Comparison of ENCODE assay signal across 11 cellular contexts in the genomic region with DNA sequence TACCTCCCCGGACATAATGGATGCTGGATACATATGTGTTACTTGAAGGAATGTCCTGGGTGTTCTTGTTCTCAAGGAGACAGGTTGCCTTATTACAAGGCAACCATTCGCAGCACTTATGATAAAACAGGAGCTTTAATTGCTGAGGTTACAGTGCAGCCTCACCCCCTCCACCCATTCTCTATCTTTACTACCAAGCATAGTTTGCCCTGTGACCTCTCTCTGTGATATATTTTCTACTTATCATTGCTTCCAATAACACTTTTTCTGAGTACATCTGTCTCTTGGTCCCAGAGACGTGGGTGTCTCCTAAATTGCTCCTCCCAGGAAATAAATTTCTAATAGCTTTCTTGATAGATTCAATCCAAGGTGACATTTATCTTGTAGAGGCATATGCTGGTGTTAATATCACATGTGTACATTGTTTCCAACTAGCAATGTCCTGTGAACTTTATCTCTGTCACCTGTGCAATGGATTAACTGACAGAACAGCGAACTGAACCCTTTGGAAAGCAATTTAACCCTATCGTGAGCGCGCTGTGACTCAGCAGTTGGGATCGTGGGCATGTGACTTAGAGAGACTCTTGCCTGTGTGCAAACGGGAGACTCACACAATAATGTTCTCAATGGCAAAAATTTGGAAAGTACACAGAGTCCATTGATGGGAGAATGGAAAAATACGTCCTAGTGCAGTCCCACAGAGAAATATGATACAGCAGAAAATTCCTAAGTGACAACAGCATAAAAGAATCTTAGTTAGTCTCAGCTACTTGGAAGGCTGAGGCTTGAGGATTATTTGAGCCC. TPM values are rescaled to one million over a fixed set of nuclear protein-coding genes. Genes with fewer than 3 reads are reported as not detected.
DNase-seq lines count a peak whose midpoint lies in the region; ATAC-seq and TF ChIP-seq lines count a peak whose summit lies in the region.
"Had no signal": no experiment of that assay in that cellular context is flagged by ENCODE, and none has a peak within 500 bp of the region (broad histone marks: within the 10 kb centered on the region; RNA-seq: fewer than 3 reads in every experiment).

No MANE protein-coding gene starts in this region.

- H3K4me3 ChIP-seq in Panc1 (ENCODE audit: low read depth in 2 of 2, low read length in 2 of 2) (peak overlapping the region; percentile 5 to 28; a peak in 2 of 4 replicates), esophagus (ENCODE audit: low read depth in 1 of 2, low read length in 2 of 2) (no peak overlapping the region)
- no peak overlapping the region for H3K4me3 ChIP-seq in effector memory CD4-positive, alpha-beta T cell (ENCODE audit: insufficient read depth, low read depth, low read length, poor library complexity, severe bottlenecking)

- H3K36me3 Mint-ChIP-seq in progenitor cell of endocrine pancreas (ENCODE audit: insufficient read depth) = no peaks in the 10 kb centered on the region
- H3K36me3 Mint-ChIP-seq: activated CD4-positive, alpha-beta memory T cell treated with anti-CD3 and anti-CD28 coated beads for 36 hours; mesothelial cell of epicardium had no signal

- H3K4me1 Mint-ChIP-seq in progenitor cell of endocrine pancreas (ENCODE audit: low read depth) = peaks cover 6% of the 10 kb centered on the region

- ATAC-seq in Panc1 (peak; percentile 84), GM18519 (IDR thresholded peaks at IDR 0.05; ENCODE audit: low FRiP score, unreplicated experiment) (no peak), HG02973 (IDR thresholded peaks at IDR 0.05; ENCODE audit: unreplicated experiment) (no peak)

- CTCF ChIA-PET in Panc1 (lab: Charles Lee) = interaction anchor here (0.6 kb wide), 1 partner anchor 10 kb away, joined by 3 read pairs; no protein-coding TSS in a partner anchor

- H3K36me3 ChIP-seq in Panc1 (ENCODE audit: control insufficient read depth, insufficient read depth, low read length) (no peaks in the 10 kb centered on the region), esophagus (ENCODE audit: control insufficient read depth in 2 of 2, insufficient read depth in 2 of 2, low read length in 1 of 2) (no peaks in the 10 kb centered on the region)
- H3K36me3 ChIP-seq in effector memory CD4-positive, alpha-beta T cell (ENCODE audit: control insufficient read depth, insufficient read depth, low read length) = no peaks in the 10 kb centered on the region

- no peaks in the 10 kb centered on the region for H3K27me3 ChIP-seq in Panc1 (ENCODE audit: control insufficient read depth, insufficient read depth, low read length)
- no peaks in the 10 kb centered on the region for H3K27me3 ChIP-seq in esophagus (ENCODE audit: control insufficient read depth in 1 of 2, insufficient read depth in 2 of 2, low read length in 2 of 2)
- H3K27me3 ChIP-seq in effector memory CD4-positive, alpha-beta T cell (replicated peaks; ENCODE audit: control insufficient read depth, insufficient read depth, low read length, poor library complexity, severe bottlenecking) = no peaks in the 10 kb centered on the region

- in situ Hi-C loops in Panc1 (cut with HindIII; ENCODE audit: low pct_unique_long_range_greater_than_20kb, low sequenced_read_pairs) = no loop called here

- TF ChIP-seq CTCF in Panc1 (IDR thresholded peaks at IDR 0.05) = no peak
- no peak for TF ChIP-seq CTCF in progenitor cell of endocrine pancreas (IDR thresholded peaks at IDR 0.05; ENCODE audit: unreplicated experiment)

- no peaks in the 10 kb centered on the region for H3K27me3 Mint-ChIP-seq in progenitor cell of endocrine pancreas
- H3K27me3 Mint-ChIP-seq: activated CD4-positive, alpha-beta memory T cell treated with anti-CD3 and anti-CD28 coated beads for 36 hours had no signal

- peak; percentile 75 for DNase-seq in EL
- DNase-seq in Panc1 (ENCODE audit: low read depth, low spot score) = no peak
- DNase-seq in progenitor cell of endocrine pancreas (ENCODE audit: low spot score, unreplicated experiment) = no peak
- no peak for DNase-seq in effector memory CD4-positive, alpha-beta T cell
- DNase-seq in CD1c-positive myeloid dendritic cell (ENCODE audit: extremely low spot score) = no peak
- DNase-seq: activated CD4-positive, alpha-beta memory T cell treated with anti-CD3 and anti-CD28 coated beads for 36 hours had no signal

- no TSS peak for BruUV-seq in Panc1 (replicated peaks; lab: Mats Ljungman, UMichigan)

- WGBS in esophagus, 2 donors = 30 to 35% methylated on average over 10 of the region's 10 CpGs

- intact Hi-C loops in Panc1 (cut with micrococcal nuclease; ENCODE audit: unreplicated experiment) = no loop called here

- POLR2A ChIA-PET in Panc1 (lab: Charles Lee) = no interaction called here

- H3K9me3 ChIP-seq in Panc1 (ENCODE audit: control insufficient read depth, insufficient read depth, low read depth, low read length) = no peaks in the 10 kb centered on the region
- H3K9me3 ChIP-seq in esophagus (ENCODE audit: control insufficient read depth in 2 of 2, insufficient read depth in 1 of 2, low read depth in 1 of 2, low read length in 1 of 2) = no peaks in the 10 kb centered on the region
- no peaks in the 10 kb centered on the region for H3K9me3 ChIP-seq in effector memory CD4-positive, alpha-beta T cell (ENCODE audit: control insufficient read depth, low read length)

- H3K27ac ChIP-seq in Panc1 (ENCODE audit: low read length) (peak overlapping the region; percentile 89), esophagus (ENCODE audit: low read depth in 2 of 2, low read length in 1 of 2) (peak overlapping the region; percentile 40 to 70)
- H3K27ac ChIP-seq in effector memory CD4-positive, alpha-beta T cell (ENCODE audit: insufficient read depth, low read length, poor library complexity, severe bottlenecking) = no peak overlapping the region

- H3K4me3 Mint-ChIP-seq in progenitor cell of endocrine pancreas (ENCODE audit: low read depth) = no peak overlapping the region
- H3K4me3 Mint-ChIP-seq: activated CD4-positive, alpha-beta memory T cell treated with anti-CD3 and anti-CD28 coated beads for 36 hours; dendritic cell treated with granulocyte-macrophage colony-stimulating factor and Interleukin-4, amounts not matched to agents 40 ng/mL and 50 ng/mL, for 4 days; mesothelial cell of epicardium had no signal

- H3K9me3 Mint-ChIP-seq in progenitor cell of endocrine pancreas (ENCODE audit: low read depth) = no peaks in the 10 kb centered on the region
- H3K9me3 Mint-ChIP-seq: activated CD4-positive, alpha-beta memory T cell treated with anti-CD3 and anti-CD28 coated beads for 36 hours; dendritic cell treated with granulocyte-macrophage colony-stimulating factor and Interleukin-4, amounts not matched to agents 40 ng/mL and 50 ng/mL, for 4 days; mesothelial cell of epicardium had no signal

- H3K4me1 ChIP-seq in Panc1 (ENCODE audit: control insufficient read depth, insufficient read depth, low read length) (peaks cover 12% of the 10 kb centered on the region), esophagus (ENCODE audit: control insufficient read depth in 2 of 2, insufficient read depth in 2 of 2, low read length in 1 of 2) (peaks cover 0 to 2% of the 10 kb centered on the region in 2 donors)
- H3K4me1 ChIP-seq in effector memory CD4-positive, alpha-beta T cell (ENCODE audit: control insufficient read depth, insufficient read depth, low read length, poor library complexity, severe bottlenecking) = no peaks in the 10 kb centered on the region

- H3K27ac Mint-ChIP-seq in progenitor cell of endocrine pancreas = peak overlapping the region; percentile 51
- H3K27ac Mint-ChIP-seq: activated CD4-positive, alpha-beta memory T cell treated with anti-CD3 and anti-CD28 coated beads for 36 hours; dendritic cell treated with granulocyte-macrophage colony-stimulating factor and Interleukin-4, amounts not matched to agents 40 ng/mL and 50 ng/mL, for 4 days; mesothelial cell of epicardium had no signal

RNA-seq across cellular contexts. Expression of gene MAP2K2, which starts 6.9 kb away (rescaled TPM):
- total RNA-seq in Panc1 (2021; ENCODE audit: unreplicated experiment) = 151 TPM
- polyA plus RNA-seq in Panc1 (2012; ENCODE audit: insufficient read length) = 197 TPM
- polyA plus RNA-seq in esophagus = 100 to 1,000 TPM; 120 to 127 TPM
- total RNA-seq in progenitor cell of endocrine pancreas = 149 and 154 TPM in 2 replicates

RNA-seq across cellular contexts. Expression of gene CREB3L3, which starts 22.6 kb away (rescaled TPM):
- total RNA-seq in Panc1 (2021; ENCODE audit: unreplicated experiment) = not detected
- polyA plus RNA-seq in Panc1 (2012; ENCODE audit: insufficient read length) = not detected
- polyA plus RNA-seq in esophagus = not detected
- 2.4 and 2.9 TPM in 2 replicates for total RNA-seq in progenitor cell of endocrine pancreas
- total RNA-seq: activated CD4-positive, alpha-beta memory T cell treated with anti-CD3 and anti-CD28 coated beads for 36 hours; mesothelial cell of epicardium had no signal

RNA-seq across cellular contexts. Expression of gene SIRT6, which starts 51.5 kb away (rescaled TPM):
- 19.8 TPM for total RNA-seq in Panc1 (2021; ENCODE audit: unreplicated experiment)
- 29.2 TPM for polyA plus RNA-seq in Panc1 (2012; ENCODE audit: insufficient read length)
- 10 to 100 TPM; 16.9 to 22.0 TPM for polyA plus RNA-seq in esophagus
- 33.2 and 35.1 TPM in 2 replicates for total RNA-seq in progenitor cell of endocrine pancreas

RNA-seq across cellular contexts. Expression of gene ANKRD24, which starts 51.7 kb away (rescaled TPM):
- total RNA-seq in Panc1 (2021; ENCODE audit: unreplicated experiment) = 0.26 TPM
- polyA plus RNA-seq in Panc1 (2012; ENCODE audit: insufficient read length) = 0.39 TPM
- polyA plus RNA-seq in esophagus = under 1 TPM; 0.21 to 0.59 TPM
- 0.89 and 1.6 TPM in 2 replicates for total RNA-seq in progenitor cell of endocrine pancreas

Comparison
In these comparisons a context has a peak if more than half of its experiments do, and no peak if none do; other contexts are left out.
1. H3K4me3 ChIP-seq: peak in Panc1 (2 of 2); none in esophagus (0 of 2) and effector memory CD4-positive, alpha-beta T cell (single experiment).